1 cellular context compared by ENCODE assay signal in genomic region chr14:77245820-77246219, GRCh38.
TF ChIP-seq lines count a peak whose summit lies in the region.

No MANE protein-coding gene starts in this region.

TF ChIP-seq in GM12891, 5 proteins besides CTCF, POLR2A, EP300 and RAD21:
- TF ChIP-seq SPI1 (IDR thresholded peaks at IDR 0.05; ENCODE audit: low read depth, low read length) (no peak), POU2F2 (IDR thresholded peaks at IDR 0.05; ENCODE audit: low read depth, low read length) (no peak), PAX5 (IDR thresholded peaks at IDR 0.05; ENCODE audit: insufficient read depth, low read length, severe bottlenecking) (no peak), TAF1 (IDR thresholded peaks at IDR 0.05; ENCODE audit: low read depth, low read length) (no peak)
TF ChIP-seq in GM12891: peak in this region for 0.
